In the genomic region with DNA sequence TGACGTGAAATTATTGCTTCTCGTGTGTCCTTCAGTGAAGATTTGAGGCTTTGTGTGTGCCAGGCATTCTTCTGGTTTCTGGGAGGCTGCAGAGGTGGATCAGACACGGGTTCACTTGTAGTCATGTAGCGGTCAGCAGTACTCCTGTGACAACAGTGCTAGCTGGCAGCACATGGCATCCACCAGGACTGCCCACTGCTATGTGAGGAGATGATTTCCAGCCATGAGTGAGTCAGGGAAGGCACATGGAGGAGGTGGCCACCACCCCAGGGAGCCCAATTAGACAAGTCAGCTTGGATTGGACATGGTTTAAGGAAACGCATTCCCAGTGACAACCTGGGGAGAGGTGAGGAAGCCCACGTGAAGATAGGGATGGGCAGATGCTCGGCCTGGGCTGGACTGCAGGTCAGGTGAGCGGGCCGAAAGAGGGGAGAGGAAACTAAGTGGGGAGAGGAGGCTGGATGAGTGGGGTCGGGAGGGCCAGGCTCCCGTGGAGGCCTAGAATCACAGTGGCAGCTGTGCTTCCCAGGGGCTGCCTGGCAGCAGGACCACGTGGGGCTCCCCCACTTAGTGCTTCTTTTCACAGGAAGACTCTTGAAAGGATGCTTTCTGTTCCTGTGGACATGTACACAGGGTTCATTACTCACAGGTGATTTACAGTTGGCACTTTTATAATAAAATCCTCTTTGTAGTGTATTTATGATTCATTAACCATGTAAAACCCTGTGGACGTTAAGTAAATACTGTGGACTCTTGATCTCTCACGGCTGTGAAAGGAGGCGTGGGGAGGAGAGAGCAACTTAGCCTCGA, we compare ENCODE assay signal across 18 cellular contexts.
DNase-seq lines count a peak whose midpoint lies in the region; ATAC-seq, FAIRE-seq and TF ChIP-seq lines count a peak whose summit lies in the region.
"Had no signal": no experiment of that assay in that cellular context is flagged by ENCODE, and none has a peak within 500 bp of the region (broad histone marks: within the 10 kb centered on the region; RNA-seq: fewer than 3 reads in every experiment).

No MANE protein-coding gene starts in this region.

- intact Hi-C loops in esophagus squamous epithelium (cut with DNase I), result no loop called here

- H3K9me3 Mint-ChIP-seq in astrocyte (ENCODE audit: unreplicated experiment), result no peaks in the 10 kb centered on the region
- H3K9me3 Mint-ChIP-seq in neural progenitor cell, result no peaks in the 10 kb centered on the region
- no peaks in the 10 kb centered on the region for H3K9me3 Mint-ChIP-seq in natural killer cell treated with Interleukin-12 subunit alpha and Interleukin-12 subunit beta and Interleukin-15 and Interleukin-18, amount 100 ng/mL, for 72 hours

- H3K27ac ChIP-seq in astrocyte (ENCODE audit: low read depth, low read length) (peak overlapping the region; percentile 6), neural progenitor cell (no peak overlapping the region), esophagus squamous epithelium (no peak overlapping the region)
- H3K27ac ChIP-seq: foreskin keratinocyte, uterus had no signal

- FAIRE-seq in astrocyte (lab: Jason Lieb, UNC), result no peak

- H3K27me3 ChIP-seq in astrocyte (ENCODE audit: insufficient read depth, low read length), result no peaks in the 10 kb centered on the region
- no peaks in the 10 kb centered on the region for H3K27me3 ChIP-seq in neural progenitor cell
- H3K27me3 ChIP-seq in esophagus squamous epithelium, result no peaks in the 10 kb centered on the region
- H3K27me3 ChIP-seq: BE2C, foreskin keratinocyte, uterus had no signal

- H3K4me2 ChIP-seq in astrocyte (ENCODE audit: low read length), result no peak overlapping the region
- H3K4me2 ChIP-seq in neural progenitor cell, result no peak overlapping the region

- H3K79me2 ChIP-seq in astrocyte (ENCODE audit: insufficient read depth, low read length) (peaks cover 60% of the 10 kb centered on the region), neural progenitor cell (ENCODE audit: low read depth) (no peaks in the 10 kb centered on the region)

- H3K4me1 ChIP-seq in astrocyte (ENCODE audit: insufficient read depth, low read length) (no peaks in the 10 kb centered on the region), neural progenitor cell (no peaks in the 10 kb centered on the region), esophagus squamous epithelium (no peaks in the 10 kb centered on the region)
- H3K4me1 ChIP-seq: BE2C, foreskin keratinocyte, uterus had no signal

- ATAC-seq in natural killer cell treated with Interleukin-12 subunit alpha and Interleukin-12 subunit beta and Interleukin-15 and Interleukin-18, amount 100 ng/mL, for 72 hours, result no peak
- ATAC-seq: foreskin keratinocyte had no signal

- no peak for TF ChIP-seq POLR2A in esophagus squamous epithelium (IDR thresholded peaks at IDR 0.05)

- H3F3A ChIP-seq in neural progenitor cell (ENCODE audit: low read depth), result no peaks in the 10 kb centered on the region

- peak; percentile 65 for DNase-seq in DMS53 treated with DMSO at 0.1 percent for 48 hours (lab: John Stamatoyannopoulos, UW; ENCODE audit: unreplicated experiment)
- peak; percentile 39 for DNase-seq in NCI-H128 (lab: John Stamatoyannopoulos, UW; ENCODE audit: unreplicated experiment)
- no peak for DNase-seq in astrocyte (ENCODE audit: low read depth)
- DNase-seq in neural progenitor cell (ENCODE audit: low spot score), result no peak
- no peak for DNase-seq in KG1 (lab: John Stamatoyannopoulos, UW)
- no peak for DNase-seq in natural killer cell treated with Interleukin-12 subunit alpha and Interleukin-12 subunit beta and Interleukin-15 and Interleukin-18, amount 100 ng/mL, for 72 hours (ENCODE audit: low spot score)
- DNase-seq in esophagus squamous epithelium (lab: John Stamatoyannopoulos, UW), result no peak
- no peak for DNase-seq in SHP77 (lab: John Stamatoyannopoulos, UW)
- DNase-seq: activated CD4-positive, alpha-beta T cell treated with anti-CD3 and anti-CD28 coated beads for 48 hours; activated T-cell treated with anti-CD3 and anti-CD28 coated beads, Interleukin-2, amount 50 U/mL, for 48 hours; aorta; BE2C; foreskin keratinocyte; NCI-H510A treated with DMSO at 0.1 percent for 48 hours; RPMI8226; T-helper 2 cell; uterus had no signal

- H3K9ac ChIP-seq in astrocyte (ENCODE audit: low read length) (no peak overlapping the region), neural progenitor cell (no peak overlapping the region)

- H4K20me1 ChIP-seq in astrocyte (ENCODE audit: insufficient read depth, low read length), result peaks cover 89% of the 10 kb centered on the region
- no peaks in the 10 kb centered on the region for H4K20me1 ChIP-seq in neural progenitor cell (ENCODE audit: low read depth)

- H3K4me1 Mint-ChIP-seq in astrocyte (ENCODE audit: low read depth, unreplicated experiment), result peaks cover 2% of the 10 kb centered on the region
- H3K4me1 Mint-ChIP-seq in neural progenitor cell, result no peaks in the 10 kb centered on the region
- no peaks in the 10 kb centered on the region for H3K4me1 Mint-ChIP-seq in natural killer cell treated with Interleukin-12 subunit alpha and Interleukin-12 subunit beta and Interleukin-15 and Interleukin-18, amount 100 ng/mL, for 72 hours (ENCODE audit: low read depth in 2 of 2)

- peaks cover 86% of the 10 kb centered on the region for H3K36me3 ChIP-seq in astrocyte (ENCODE audit: insufficient read depth, low read length)
- H3K36me3 ChIP-seq in neural progenitor cell, result no peaks in the 10 kb centered on the region
- H3K36me3 ChIP-seq in esophagus squamous epithelium, result peaks cover 15 to 97% (median 36%) of the 10 kb centered on the region in 3 donors
- H3K36me3 ChIP-seq: uterus had no signal

- 69 to 72% methylated on average over 15 to 16 of the region's 16 CpGs for WGBS in esophagus squamous epithelium, 2 donors

- no peak overlapping the region for H3K4me3 Mint-ChIP-seq in astrocyte (ENCODE audit: unreplicated experiment)
- H3K4me3 Mint-ChIP-seq in neural progenitor cell, result no peak overlapping the region
- H3K4me3 Mint-ChIP-seq in natural killer cell treated with Interleukin-12 subunit alpha and Interleukin-12 subunit beta and Interleukin-15 and Interleukin-18, amount 100 ng/mL, for 72 hours, result no peak overlapping the region

- H3K36me3 Mint-ChIP-seq in astrocyte (ENCODE audit: low read depth, unreplicated experiment) (peaks cover 30% of the 10 kb centered on the region), neural progenitor cell (peaks cover 26% of the 10 kb centered on the region)
- no peaks in the 10 kb centered on the region for H3K36me3 Mint-ChIP-seq in natural killer cell treated with Interleukin-12 subunit alpha and Interleukin-12 subunit beta and Interleukin-15 and Interleukin-18, amount 100 ng/mL, for 72 hours

- TF ChIP-seq CTCF in astrocyte (IDR thresholded peaks at IDR 0.05; ENCODE audit: insufficient read depth, low read depth, low read length), result no peak
- TF ChIP-seq CTCF in neural progenitor cell (IDR thresholded peaks at IDR 0.05), result no peak
- TF ChIP-seq CTCF in esophagus squamous epithelium (IDR thresholded peaks at IDR 0.05), result no peak

- no peaks in the 10 kb centered on the region for H3K9me3 ChIP-seq in astrocyte (ENCODE audit: insufficient read depth, low read depth, low read length)
- H3K9me3 ChIP-seq in neural progenitor cell (ENCODE audit: low read depth), result no peaks in the 10 kb centered on the region
- H3K9me3 ChIP-seq in esophagus squamous epithelium, result no peaks in the 10 kb centered on the region
- H3K9me3 ChIP-seq: BE2C, uterus had no signal

- H3K27ac Mint-ChIP-seq in astrocyte (ENCODE audit: unreplicated experiment), result peak overlapping the region; percentile 77
- H3K27ac Mint-ChIP-seq in neural progenitor cell, result peak overlapping the region; percentile 78
- H3K27ac Mint-ChIP-seq in natural killer cell treated with Interleukin-12 subunit alpha and Interleukin-12 subunit beta and Interleukin-15 and Interleukin-18, amount 100 ng/mL, for 72 hours, result no peak overlapping the region
- H3K27ac Mint-ChIP-seq: progenitor cell of endocrine pancreas had no signal

- H3K27me3 Mint-ChIP-seq in astrocyte (ENCODE audit: low read depth, unreplicated experiment) (no peaks in the 10 kb centered on the region), neural progenitor cell (ENCODE audit: insufficient read depth, low read depth) (peaks cover 2% of the 10 kb centered on the region)
- no peaks in the 10 kb centered on the region for H3K27me3 Mint-ChIP-seq in natural killer cell treated with Interleukin-12 subunit alpha and Interleukin-12 subunit beta and Interleukin-15 and Interleukin-18, amount 100 ng/mL, for 72 hours
- H3K27me3 Mint-ChIP-seq: progenitor cell of endocrine pancreas had no signal

- no peak overlapping the region for H2AFZ ChIP-seq in astrocyte (ENCODE audit: low read depth, low read length)
- H2AFZ ChIP-seq in neural progenitor cell (replicated peaks), result no peak overlapping the region

- H3K4me3 ChIP-seq in astrocyte (ENCODE audit: insufficient read depth, low read depth, low read length) (no peak overlapping the region), neural progenitor cell (no peak overlapping the region), esophagus squamous epithelium (no peak overlapping the region)
- H3K4me3 ChIP-seq: uterus had no signal

Comparison
In these comparisons a context has a peak if more than half of its experiments do, and no peak if none do; other contexts are left out.
1. DNase-seq: peak in DMS53 treated with DMSO at 0.1 percent for 48 hours (single experiment) and NCI-H128 (single experiment); none in astrocyte (single experiment), neural progenitor cell (single experiment), KG1 (single experiment), natural killer cell treated with Interleukin-12 subunit alpha and Interleukin-12 subunit beta and Interleukin-15 and Interleukin-18, amount 100 ng/mL, for 72 hours (single experiment), esophagus squamous epithelium (single experiment) and SHP77 (0 of 2).
2. H3K27ac Mint-ChIP-seq: peak in astrocyte (single experiment) and neural progenitor cell (single experiment); none in natural killer cell treated with Interleukin-12 subunit alpha and Interleukin-12 subunit beta and Interleukin-15 and Interleukin-18, amount 100 ng/mL, for 72 hours (0 of 2).